Comparison of ENCODE assay signal across 14 cellular contexts in genomic region chr6:111666812-111667211, GRCh38.
DNase-seq lines count a peak whose midpoint lies in the region; ATAC-seq and TF ChIP-seq lines count a peak whose summit lies in the region.
"Had no signal": no experiment of that assay in that cellular context is flagged by ENCODE, and none has a peak within 500 bp of the region (broad histone marks: within the 10 kb centered on the region; RNA-seq: fewer than 3 reads in every experiment).

No MANE protein-coding gene starts in this region.

- no peaks in the 10 kb centered on the region for H3K4me1 Mint-ChIP-seq in activated CD8-positive, alpha-beta T cell treated with anti-CD3 and anti-CD28 coated beads for 36 hours (ENCODE audit: low read depth)
- no peaks in the 10 kb centered on the region for H3K4me1 Mint-ChIP-seq in activated CD8-positive, alpha-beta T cell treated with anti-CD3 and anti-CD28 coated beads, Interleukin-2, amount 10 ng/mL, durations not matched to agents 7 days and 5 days (ENCODE audit: low read depth)

- CTCF ChIA-PET in activated CD8-positive, alpha-beta T cell treated with anti-CD3 and anti-CD28 coated beads for 36 hours (lab: Charles Lee), result interaction anchor here (0.9 kb wide), 1 partner anchor 16 kb away, joined by 3 read pairs; no protein-coding TSS in a partner anchor
- CTCF ChIA-PET in activated CD8-positive, alpha-beta T cell treated with anti-CD3 and anti-CD28 coated beads, Interleukin-2, amount 10 ng/mL, durations not matched to agents 7 days and 5 days (lab: Charles Lee), result interaction anchor here (1.0 to 2.3 kb wide), 2 partner anchors 15 to 116 kb away, joined by 3 to 6 read pairs; no protein-coding TSS in a partner anchor

- in situ Hi-C loops in GM13977 (cut with MboI; ENCODE audit: low pct_unique_long_range_greater_than_20kb, low sequenced_read_pairs, unreplicated experiment), result no loop called here
- in situ Hi-C loops in G401 (cut with HindIII; ENCODE audit: low sequenced_read_pairs), result no loop called here
- in situ Hi-C loops in KBM-7 (cut with MboI; ENCODE audit: low pct_unique_long_range_greater_than_20kb, low sequenced_read_pairs), result no loop called here

- intact Hi-C loops in activated CD8-positive, alpha-beta T cell treated with anti-CD3 and anti-CD28 coated beads for 36 hours (cut with micrococcal nuclease), result no loop called here

- H3K27me3 ChIP-seq in thoracic aorta (replicated peaks; ENCODE audit: insufficient read depth), result no peaks in the 10 kb centered on the region

- H3K27ac ChIP-seq in thoracic aorta, result peak overlapping the region; percentile 70 to 81
- H3K27ac ChIP-seq: A549 had no signal

- H3K4me3 Mint-ChIP-seq in activated CD8-positive, alpha-beta T cell treated with anti-CD3 and anti-CD28 coated beads for 36 hours, result no peak overlapping the region
- no peak overlapping the region for H3K4me3 Mint-ChIP-seq in activated CD8-positive, alpha-beta T cell treated with anti-CD3 and anti-CD28 coated beads, Interleukin-2, amount 10 ng/mL, durations not matched to agents 7 days and 5 days

- no peaks in the 10 kb centered on the region for H3K9me3 Mint-ChIP-seq in activated CD8-positive, alpha-beta T cell treated with anti-CD3 and anti-CD28 coated beads for 36 hours
- H3K9me3 Mint-ChIP-seq in activated CD8-positive, alpha-beta T cell treated with anti-CD3 and anti-CD28 coated beads, Interleukin-2, amount 10 ng/mL, durations not matched to agents 7 days and 5 days (ENCODE audit: insufficient read depth), result no peaks in the 10 kb centered on the region

- H3K27me3 Mint-ChIP-seq in activated CD8-positive, alpha-beta T cell treated with anti-CD3 and anti-CD28 coated beads for 36 hours, result no peaks in the 10 kb centered on the region
- no peaks in the 10 kb centered on the region for H3K27me3 Mint-ChIP-seq in activated CD8-positive, alpha-beta T cell treated with anti-CD3 and anti-CD28 coated beads, Interleukin-2, amount 10 ng/mL, durations not matched to agents 7 days and 5 days (ENCODE audit: low read depth)

- no peaks in the 10 kb centered on the region for H3K9me3 ChIP-seq in thoracic aorta
- H3K9me3 ChIP-seq: A549 had no signal

- POLR2A ChIA-PET in activated CD8-positive, alpha-beta T cell treated with anti-CD3 and anti-CD28 coated beads for 36 hours (lab: Charles Lee), result interaction anchor here (1.1 kb wide), 1 partner anchor 11 kb away, joined by 6 read pairs; no protein-coding TSS in a partner anchor
- POLR2A ChIA-PET in activated CD8-positive, alpha-beta T cell treated with anti-CD3 and anti-CD28 coated beads, Interleukin-2, amount 10 ng/mL, durations not matched to agents 7 days and 5 days (lab: Charles Lee), result no interaction called here

- no peak for TF ChIP-seq CTCF in activated CD8-positive, alpha-beta T cell treated with anti-CD3 and anti-CD28 coated beads for 36 hours (IDR thresholded peaks at IDR 0.05)
- TF ChIP-seq CTCF in choroid plexus epithelial cell (conservative IDR thresholded peaks at IDR 0.05; ENCODE audit: low read depth, low read length) (no peak), thoracic aorta (IDR thresholded peaks at IDR 0.05) (no peak), GM13977 (IDR thresholded peaks at IDR 0.05; ENCODE audit: extremely low read depth, insufficient read depth, missing control alignments) (no peak)

- peak overlapping the region; percentile 8 for H3K27ac Mint-ChIP-seq in activated CD8-positive, alpha-beta T cell treated with anti-CD3 and anti-CD28 coated beads for 36 hours
- no peak overlapping the region for H3K27ac Mint-ChIP-seq in activated CD8-positive, alpha-beta T cell treated with anti-CD3 and anti-CD28 coated beads, Interleukin-2, amount 10 ng/mL, durations not matched to agents 7 days and 5 days

- DNase-seq in activated CD8-positive, alpha-beta T cell treated with anti-CD3 and anti-CD28 coated beads for 36 hours, result no peak
- DNase-seq in activated CD8-positive, alpha-beta T cell treated with anti-CD3 and anti-CD28 coated beads, Interleukin-2, amount 10 ng/mL, durations not matched to agents 7 days and 5 days, result no peak
- DNase-seq in choroid plexus epithelial cell (ENCODE audit: low read depth) (peak; percentile 35), lung microvascular endothelial cell (ENCODE audit: low read depth in 2 of 2) (peak; percentile 39 to 83), thoracic aorta (ENCODE audit: low spot score) (no peak), GM13977 (ENCODE audit: low spot score) (no peak), G401 (ENCODE audit: low spot score) (no peak), KBM-7 (no peak)
- DNase-seq: DMS53, Kasumi-1, NCI-H2171 treated with DMSO at 0.1 percent for 48 hours, OCI-M1, T-helper 2 cell had no signal

- peaks cover 60% of the 10 kb centered on the region for H3K36me3 Mint-ChIP-seq in activated CD8-positive, alpha-beta T cell treated with anti-CD3 and anti-CD28 coated beads for 36 hours (ENCODE audit: low read depth)
- H3K36me3 Mint-ChIP-seq in activated CD8-positive, alpha-beta T cell treated with anti-CD3 and anti-CD28 coated beads, Interleukin-2, amount 10 ng/mL, durations not matched to agents 7 days and 5 days (ENCODE audit: low read depth), result peaks cover 52% of the 10 kb centered on the region

- peaks cover 26 to 72% of the 10 kb centered on the region in 2 donors for H3K4me1 ChIP-seq in thoracic aorta (ENCODE audit: control insufficient read depth in 1 of 2, low read depth in 2 of 2)
- H3K4me1 ChIP-seq: A549 had no signal

- ATAC-seq in activated CD8-positive, alpha-beta T cell treated with anti-CD3 and anti-CD28 coated beads for 36 hours, result no peak
- ATAC-seq in activated CD8-positive, alpha-beta T cell treated with anti-CD3 and anti-CD28 coated beads, Interleukin-2, amount 10 ng/mL, durations not matched to agents 7 days and 5 days, result no peak
- ATAC-seq in thoracic aorta (ENCODE audit: insufficient number of reproducible peaks, low FRiP score, low read depth), result peak; percentile 72
- ATAC-seq: A549 had no signal

- H3K36me3 ChIP-seq in thoracic aorta, result no peaks in the 10 kb centered on the region

- no peak overlapping the region for H3K4me3 ChIP-seq in choroid plexus epithelial cell (ENCODE audit: low read depth, low read length)
- H3K4me3 ChIP-seq in thoracic aorta, result no peak overlapping the region
- H3K4me3 ChIP-seq: A549 had no signal

Comparison
In these comparisons a context has a peak if more than half of its experiments do, and no peak if none do; other contexts are left out.
1. DNase-seq: peak in choroid plexus epithelial cell (single experiment) and lung microvascular endothelial cell (2 of 2); none in activated CD8-positive, alpha-beta T cell treated with anti-CD3 and anti-CD28 coated beads for 36 hours (single experiment), activated CD8-positive, alpha-beta T cell treated with anti-CD3 and anti-CD28 coated beads, Interleukin-2, amount 10 ng/mL, durations not matched to agents 7 days and 5 days (single experiment), thoracic aorta (single experiment), GM13977 (single experiment), G401 (single experiment) and KBM-7 (single experiment).